8 cellular contexts compared by ENCODE assay signal in the genomic region with DNA sequence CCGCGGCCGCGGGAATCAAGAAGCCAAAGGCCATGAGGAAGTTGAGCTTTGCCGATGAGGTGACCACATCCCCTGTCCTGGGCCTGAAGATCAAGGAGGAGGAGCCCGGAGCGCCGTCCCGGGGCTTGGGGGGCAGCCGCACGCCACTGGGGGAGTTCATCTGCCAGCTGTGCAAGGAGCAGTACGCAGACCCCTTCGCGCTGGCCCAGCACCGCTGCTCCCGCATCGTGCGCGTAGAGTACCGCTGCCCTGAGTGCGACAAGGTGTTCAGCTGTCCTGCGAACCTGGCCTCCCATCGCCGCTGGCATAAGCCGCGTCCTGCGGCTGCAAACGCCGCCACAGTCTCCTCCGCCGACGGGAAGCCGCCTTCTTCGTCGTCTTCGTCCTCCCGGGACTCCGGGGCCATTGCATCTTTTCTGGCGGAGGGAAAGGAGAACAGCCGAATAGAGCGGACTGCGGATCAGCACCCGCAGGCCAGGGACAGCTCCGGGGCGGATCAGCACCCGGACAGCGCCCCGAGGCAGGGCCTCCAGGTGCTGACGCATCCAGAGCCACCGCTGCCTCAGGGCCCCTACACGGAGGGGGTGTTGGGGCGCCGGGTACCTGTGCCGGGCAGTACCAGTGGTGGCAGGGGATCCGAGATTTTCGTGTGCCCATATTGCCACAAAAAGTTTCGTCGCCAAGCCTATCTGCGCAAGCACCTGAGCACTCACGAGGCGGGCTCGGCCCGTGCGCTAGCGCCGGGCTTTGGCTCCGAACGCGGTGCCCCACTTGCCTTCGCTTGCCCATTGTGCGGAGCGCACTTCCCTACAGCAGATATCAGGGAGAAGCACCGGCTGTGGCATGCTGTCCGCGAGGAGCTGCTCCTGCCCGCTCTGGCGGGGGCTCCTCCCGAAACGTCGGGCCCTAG. TPM values are rescaled to one million over a fixed set of nuclear protein-coding genes. Genes with fewer than 3 reads are reported as not detected.
A peak's percentile ranks its signal among the peaks of the same experiment; 100 is the strongest.
DNase-seq lines count a peak whose midpoint lies in the region; ATAC-seq and TF ChIP-seq lines count a peak whose summit lies in the region.

No MANE protein-coding gene starts in this region.

- H3K27me3 Mint-ChIP-seq in stimulated activated naive CD8-positive, alpha-beta T cell treated with anti-CD3 and anti-CD28 coated beads, Interleukin-15, Interleukin-2, amounts not matched to agents 100 ng/mL and 50 ng/mL, for 24 hours, result peaks cover 50% of the 10 kb centered on the region

- no peak for TF ChIP-seq CTCF in epithelial cell of esophagus (IDR thresholded peaks at IDR 0.05; ENCODE audit: insufficient read depth, low read depth, low read length, missing control alignments)

- ATAC-seq in GM18498 (IDR thresholded peaks at IDR 0.05; ENCODE audit: unreplicated experiment) (peak; percentile 60), HG02759 (IDR thresholded peaks at IDR 0.05; ENCODE audit: unreplicated experiment) (peak; percentile 55)

- H3K4me3 Mint-ChIP-seq in stimulated activated naive CD8-positive, alpha-beta T cell treated with anti-CD3 and anti-CD28 coated beads, Interleukin-15, Interleukin-2, amounts not matched to agents 100 ng/mL and 50 ng/mL, for 24 hours, result peak overlapping the region; percentile 76

- peak overlapping the region; percentile 30 for H3K4me3 ChIP-seq in epithelial cell of esophagus (ENCODE audit: low read length)

- peak; percentile 29 for DNase-seq in NCI-H510A (lab: John Stamatoyannopoulos, UW)
- DNase-seq in activated T-cell treated with anti-CD3 and anti-CD28 coated beads for 24 hours (ENCODE audit: low read depth), result peak; percentile 50
- DNase-seq in epithelial cell of esophagus (ENCODE audit: low read depth), result peak; percentile 75
- peak; percentile 69 for DNase-seq in myocyte (ENCODE audit: low read depth)
- no peak for DNase-seq in cerebellar nuclear complex (lab: John Stamatoyannopoulos, UW)

- peaks cover 18% of the 10 kb centered on the region for H3K4me1 Mint-ChIP-seq in stimulated activated naive CD8-positive, alpha-beta T cell treated with anti-CD3 and anti-CD28 coated beads, Interleukin-15, Interleukin-2, amounts not matched to agents 100 ng/mL and 50 ng/mL, for 24 hours (ENCODE audit: low read depth)

- peaks cover 10% of the 10 kb centered on the region for H3K36me3 Mint-ChIP-seq in stimulated activated naive CD8-positive, alpha-beta T cell treated with anti-CD3 and anti-CD28 coated beads, Interleukin-15, Interleukin-2, amounts not matched to agents 100 ng/mL and 50 ng/mL, for 24 hours (ENCODE audit: low read depth)

- H3K27ac Mint-ChIP-seq in stimulated activated naive CD8-positive, alpha-beta T cell treated with anti-CD3 and anti-CD28 coated beads, Interleukin-15, Interleukin-2, amounts not matched to agents 100 ng/mL and 50 ng/mL, for 24 hours, result no peak overlapping the region

- no peaks in the 10 kb centered on the region for H3K9me3 Mint-ChIP-seq in stimulated activated naive CD8-positive, alpha-beta T cell treated with anti-CD3 and anti-CD28 coated beads, Interleukin-15, Interleukin-2, amounts not matched to agents 100 ng/mL and 50 ng/mL, for 24 hours

RNA-seq across cellular contexts. Expression of a gene that starts 1.2 kb away (rescaled TPM):
- not detected in 2 replicates for total RNA-seq in myocyte
- not detected for polyA plus RNA-seq in myocyte (2012)

Comparison
In these comparisons a context has a peak if more than half of its experiments do, and no peak if none do; other contexts are left out.
1. DNase-seq: peak in NCI-H510A (single experiment), activated T-cell treated with anti-CD3 and anti-CD28 coated beads for 24 hours (single experiment), epithelial cell of esophagus (single experiment) and myocyte (single experiment); none in cerebellar nuclear complex (0 of 2).